28 cellular contexts compared by ENCODE assay signal in the genomic region with DNA sequence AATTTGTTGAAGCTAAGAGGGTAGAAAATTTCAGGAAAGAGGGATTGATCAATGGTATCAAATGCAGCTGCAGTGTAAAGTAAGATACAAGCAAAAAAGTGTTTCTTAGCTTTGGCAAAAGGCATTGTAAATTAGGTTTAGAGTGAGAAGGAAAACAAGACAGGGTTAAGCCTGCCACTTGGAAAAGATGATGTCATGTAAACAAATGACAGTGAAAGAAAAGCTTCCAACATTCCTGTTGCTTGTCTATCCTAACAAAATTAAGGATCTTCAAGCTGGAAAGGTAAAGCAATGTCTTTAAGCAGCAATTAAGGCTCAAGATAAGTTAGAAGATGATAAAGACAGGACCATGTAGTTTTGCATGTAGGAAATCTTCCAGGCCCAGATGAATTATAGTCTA.
"Had no signal": no experiment of that assay in that cellular context is flagged by ENCODE, and none has a peak within 500 bp of the region (broad histone marks: within the 10 kb centered on the region; RNA-seq: fewer than 3 reads in every experiment).

No MANE protein-coding gene starts in this region.

- H3K27ac Mint-ChIP-seq: activated B cell treated with CpG ODN at 0.5 μM for 24 hours; activated CD8-positive, alpha-beta memory T cell treated with anti-CD3 and anti-CD28 coated beads, Interleukin-2, amount 10 ng/mL, durations not matched to agents 7 days and 5 days; activated CD8-positive, alpha-beta T cell treated with anti-CD3 and anti-CD28 coated beads, Interleukin-2, amount 10 ng/mL, durations not matched to agents 7 days and 5 days; activated naive CD4-positive, alpha-beta T cell treated with anti-CD3 and anti-CD28 coated beads, Interleukin-2, amount 50 U/mL, for 72 hours; activated T-helper 2 cell treated with anti-CD3 and anti-CD28 coated beads, Interferon-gamma antibody, Interleukin-2, Interleukin-4, amounts not matched to agents 10 μg/mL and 5 μg/mL and 100 μg/mL, durations not matched to agents 14 hours and 24 hours and 36 hours; dendritic cell treated with granulocyte-macrophage colony-stimulating factor and Interleukin-4, amounts not matched to agents 40 ng/mL and 50 ng/mL, for 4 days; natural killer cell; stimulated activated memory B cell treated with anti-CD40 and anti-IgM and Interleukin-4, amounts not matched to agents 10 μg/mL and 1 μg/mL and 100 μg/mL, for 72 hours; T-cell; T-helper 2 cell treated with Interferon-gamma antibody and Interleukin-4, amounts not matched to agents 5 μg/mL and 100 μg/mL, for 36 hours had no signal

- H3K9me3 Mint-ChIP-seq: activated B cell treated with CpG ODN at 0.5 μM for 24 hours; activated T-helper 2 cell treated with anti-CD3 and anti-CD28 coated beads, Interferon-gamma antibody, Interleukin-2, Interleukin-4, amounts not matched to agents 10 μg/mL and 5 μg/mL and 100 μg/mL, durations not matched to agents 14 hours and 24 hours and 36 hours; dendritic cell treated with granulocyte-macrophage colony-stimulating factor and Interleukin-4, amounts not matched to agents 40 ng/mL and 50 ng/mL, for 4 days; natural killer cell; stimulated activated memory B cell treated with anti-CD40 and anti-IgM and Interleukin-4, amounts not matched to agents 10 μg/mL and 1 μg/mL and 100 μg/mL, for 72 hours; T-helper 2 cell treated with Interferon-gamma antibody and Interleukin-4, amounts not matched to agents 5 μg/mL and 100 μg/mL, for 36 hours had no signal

- H3K4me1 ChIP-seq: breast epithelium, esophagus squamous epithelium, gastrocnemius medialis, stomach had no signal

- H3K9me3 ChIP-seq: breast epithelium, esophagus squamous epithelium, gastrocnemius medialis, sigmoid colon, stomach, tibial nerve had no signal

- H3K4me3 Mint-ChIP-seq: activated B cell treated with CpG ODN at 0.5 μM for 24 hours; activated CD8-positive, alpha-beta memory T cell treated with anti-CD3 and anti-CD28 coated beads, Interleukin-2, amount 10 ng/mL, durations not matched to agents 7 days and 5 days; activated CD8-positive, alpha-beta T cell treated with anti-CD3 and anti-CD28 coated beads, Interleukin-2, amount 10 ng/mL, durations not matched to agents 7 days and 5 days; dendritic cell treated with granulocyte-macrophage colony-stimulating factor and Interleukin-4, amounts not matched to agents 40 ng/mL and 50 ng/mL, for 4 days; natural killer cell; stimulated activated memory B cell treated with anti-CD40 and anti-IgM and Interleukin-4, amounts not matched to agents 10 μg/mL and 1 μg/mL and 100 μg/mL, for 72 hours; T-cell; T-helper 2 cell treated with Interferon-gamma antibody and Interleukin-4, amounts not matched to agents 5 μg/mL and 100 μg/mL, for 36 hours had no signal

- H3K27ac ChIP-seq: breast epithelium, epithelial cell of prostate, esophagus squamous epithelium, gastrocnemius medialis, sigmoid colon, stomach had no signal

- DNase-seq: activated B cell treated with CpG ODN at 0.5 μM for 24 hours; activated CD8-positive, alpha-beta memory T cell treated with anti-CD3 and anti-CD28 coated beads, Interleukin-2, amount 10 ng/mL, durations not matched to agents 7 days and 5 days; activated CD8-positive, alpha-beta T cell treated with anti-CD3 and anti-CD28 coated beads, Interleukin-2, amount 10 ng/mL, durations not matched to agents 7 days and 5 days; activated T-cell treated with anti-CD3 and anti-CD28 coated beads, Interleukin-2, amount 50 U/mL, for 48 hours; central memory CD4-positive, alpha-beta T cell; effector CD4-positive, alpha-beta T cell; esophagus squamous epithelium; gastrocnemius medialis; glutamatergic neuron; left cardiac atrium; mammary epithelial cell; natural killer cell; retina; sigmoid colon; small intestine; stimulated activated CD4-positive, alpha-beta T cell treated with anti-CD3 and anti-CD28 coated beads, Interleukin-1b, Interleukin-23, amount 100 ng/mL, for 48 hours; stimulated activated CD4-positive, alpha-beta T cell treated with anti-CD3 and anti-CD28 coated beads, Interleukin-4, amount 100 ng/mL, for 4 hours; stimulated activated CD8-positive, alpha-beta memory T cell treated with anti-CD3 and anti-CD28 coated beads, Interleukin-4, amount 100 ng/mL, for 48 hours; stomach; T-cell had no signal

- H3K36me3 Mint-ChIP-seq: activated CD8-positive, alpha-beta memory T cell treated with anti-CD3 and anti-CD28 coated beads, Interleukin-2, amount 10 ng/mL, durations not matched to agents 7 days and 5 days; activated naive CD4-positive, alpha-beta T cell treated with anti-CD3 and anti-CD28 coated beads, Interleukin-2, amount 50 U/mL, for 72 hours; natural killer cell; stimulated activated memory B cell treated with anti-CD40 and anti-IgM and Interleukin-4, amounts not matched to agents 10 μg/mL and 1 μg/mL and 100 μg/mL, for 72 hours; T-cell had no signal

- ATAC-seq: activated CD8-positive, alpha-beta memory T cell treated with anti-CD3 and anti-CD28 coated beads, Interleukin-2, amount 10 ng/mL, durations not matched to agents 7 days and 5 days; activated CD8-positive, alpha-beta T cell treated with anti-CD3 and anti-CD28 coated beads, Interleukin-2, amount 10 ng/mL, durations not matched to agents 7 days and 5 days; activated naive CD4-positive, alpha-beta T cell treated with anti-CD3 and anti-CD28 coated beads, Interleukin-2, amount 50 U/mL, for 72 hours; gastrocnemius medialis; left cardiac atrium; natural killer cell; stimulated activated memory B cell treated with anti-CD40 and anti-IgM and Interleukin-4, amounts not matched to agents 10 μg/mL and 1 μg/mL and 100 μg/mL, for 72 hours; T-cell had no signal

- H3K4me3 ChIP-seq: breast epithelium, esophagus squamous epithelium, gastrocnemius medialis, sigmoid colon, stomach, tibial nerve had no signal

- H3K4me1 Mint-ChIP-seq: activated B cell treated with CpG ODN at 0.5 μM for 24 hours; activated CD8-positive, alpha-beta memory T cell treated with anti-CD3 and anti-CD28 coated beads, Interleukin-2, amount 10 ng/mL, durations not matched to agents 7 days and 5 days; natural killer cell; stimulated activated memory B cell treated with anti-CD40 and anti-IgM and Interleukin-4, amounts not matched to agents 10 μg/mL and 1 μg/mL and 100 μg/mL, for 72 hours; T-cell had no signal

- H3K36me3 ChIP-seq: breast epithelium, esophagus squamous epithelium, gastrocnemius medialis, sigmoid colon, stomach, tibial nerve had no signal

- H3K27me3 Mint-ChIP-seq: activated B cell treated with CpG ODN at 0.5 μM for 24 hours; dendritic cell treated with granulocyte-macrophage colony-stimulating factor and Interleukin-4, amounts not matched to agents 40 ng/mL and 50 ng/mL, for 4 days; stimulated activated memory B cell treated with anti-CD40 and anti-IgM and Interleukin-4, amounts not matched to agents 10 μg/mL and 1 μg/mL and 100 μg/mL, for 72 hours had no signal

- H3K27me3 ChIP-seq: breast epithelium, esophagus squamous epithelium, gastrocnemius medialis, sigmoid colon, stomach, tibial nerve had no signal
